1 cellular context compared by ENCODE assay signal in the genomic region with DNA sequence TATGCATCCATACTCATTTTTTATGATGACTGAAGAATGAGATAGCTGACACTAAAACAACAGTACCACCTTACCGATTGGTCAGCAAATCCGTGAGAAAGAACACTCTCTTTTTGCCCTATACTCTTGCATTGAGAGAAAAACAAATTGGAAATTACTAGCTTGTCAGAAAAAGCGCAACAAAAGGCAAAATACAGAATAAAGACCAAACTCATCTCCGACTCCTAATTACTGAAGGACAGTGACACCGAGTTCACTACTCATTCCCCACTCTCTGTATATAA.
TF ChIP-seq lines count a peak whose summit lies in the region.

No MANE protein-coding gene starts in this region.

TF ChIP-seq in HCT116, 20 proteins besides CTCF, POLR2A, EP300 and RAD21 (continued from another document):
- no peak for TF ChIP-seq EGR1 (IDR thresholded peaks at IDR 0.05; ENCODE audit: low read depth)
- no peak for TF ChIP-seq CEBPB (IDR thresholded peaks at IDR 0.05; ENCODE audit: low read depth)
TF ChIP-seq in HCT116: peak in this region for 0.
